In genomic region chr7:54663603-54664234, GRCh38 we compare ENCODE assay signal across 9 cellular contexts.
DNase-seq lines count a peak whose midpoint lies in the region; ATAC-seq, FAIRE-seq and TF ChIP-seq lines count a peak whose summit lies in the region.
"Had no signal": no experiment of that assay in that cellular context is flagged by ENCODE, and none has a peak within 500 bp of the region (broad histone marks: within the 10 kb centered on the region; RNA-seq: fewer than 3 reads in every experiment).

No MANE protein-coding gene starts in this region.

- peak overlapping the region; percentile 32 for H4K91ac ChIP-seq in H1 (replicated peaks; ENCODE audit: insufficient read length, low read length)

- 0 out of 2 replicates have a peak overlapping the region, but pooled peaks have one; percentile 8 for H2BK15ac ChIP-seq in H1 (ENCODE audit: low read length)

- no peaks in the 10 kb centered on the region for H3K36me3 ChIP-seq in H1 (ENCODE audit: control insufficient read depth in 2 of 4, insufficient read depth in 4 of 4, low read length in 3 of 4)

- DNase-seq in H1 (ENCODE audit: low read depth in 1 of 2, low spot score in 2 of 2) (peak in 1 of 2 experiments; percentile 49), osteocyte (ENCODE audit: extremely low spot score, unreplicated experiment) (no peak), NCI-H2107 (lab: John Stamatoyannopoulos, UW) (no peak), posterior vena cava (ENCODE audit: low spot score) (no peak), COR-L47 (lab: John Stamatoyannopoulos, UW) (no peak), NCI-H2171 (lab: John Stamatoyannopoulos, UW) (no peak)
- DNase-seq: activated gamma-delta T cell treated with Interleukin-2 at 50 U/mL for 16 hours had no signal

- no peak overlapping the region for H3K27ac Mint-ChIP-seq in osteocyte (ENCODE audit: unreplicated experiment)

- peaks cover 58% of the 10 kb centered on the region for H3K27me3 Mint-ChIP-seq in osteocyte (ENCODE audit: unreplicated experiment)

- no peak overlapping the region; a peak in 1 of 7 replicates for H3K9ac ChIP-seq in H1 (replicated peaks in 1 of 4; ENCODE audit: extremely low read depth in 1 of 4, low read depth in 3 of 4, low read length in 3 of 4)

- H3K79me2 ChIP-seq in H1 (ENCODE audit: control insufficient read depth in 1 of 2, insufficient read depth in 2 of 2, low read length in 2 of 2), result no peaks in the 10 kb centered on the region

- TF ChIP-seq EP300 in H1 (IDR thresholded peaks at IDR 0.05; ENCODE audit: borderline replicate concordance in 1 of 2, low read depth in 2 of 2, low read length in 2 of 2), result no peak

- H3K9me3 ChIP-seq in H1 (ENCODE audit: insufficient read depth in 2 of 2, low read depth in 1 of 2, low read length in 1 of 2), result peaks cover under 1 to 14% of the 10 kb centered on the region in 2 experiments; a peak in 2 of 4 replicates

- H3K4me3 ChIP-seq in H1 (ENCODE audit: extremely low read depth in 1 of 4, insufficient read depth in 2 of 4, low read depth in 3 of 4, low read length in 4 of 4), result peak overlapping the region; percentile 23 to 58 (median 50); a peak in 7 of 8 replicates

- no peaks in the 10 kb centered on the region for H3K36me3 Mint-ChIP-seq in osteocyte (ENCODE audit: unreplicated experiment)

- peaks cover 0 to 26% (median 18%) of the 10 kb centered on the region in 4 experiments; a peak in 6 of 7 replicates for H3K27me3 ChIP-seq in H1 (replicated peaks in 1 of 4; ENCODE audit: control insufficient read depth in 3 of 4, extremely low read depth in 1 of 4, insufficient read depth in 3 of 4, low read length in 3 of 4)

- peak; percentile 12 for ATAC-seq in GM18870 (IDR thresholded peaks at IDR 0.05; ENCODE audit: unreplicated experiment)
- ATAC-seq in HG03139 (IDR thresholded peaks at IDR 0.05; ENCODE audit: unreplicated experiment), result peak; percentile 15

- FAIRE-seq in H1 (lab: Jason Lieb, UNC), result no peak

- no peak overlapping the region for H3K56ac ChIP-seq in H1 (replicated peaks; ENCODE audit: insufficient read length, low read depth, low read length)

- H2BK120ac ChIP-seq in H1 (replicated peaks; ENCODE audit: low read depth, low read length), result no peak overlapping the region

- 0 out of 2 replicates have a peak overlapping the region, but pooled peaks have one; percentile 39 for H3K18ac ChIP-seq in H1 (ENCODE audit: extremely low read depth, low read length)

- no peak for TF ChIP-seq CTCF in H1 (IDR thresholded peaks at IDR 0.05; ENCODE audit: control extremely low read depth in 1 of 3, insufficient read depth in 1 of 3, low read depth in 1 of 3, low read length in 3 of 3)
- TF ChIP-seq CTCF in osteocyte (IDR thresholded peaks at IDR 0.05), result no peak

- peaks cover 16% of the 10 kb centered on the region for H3K4me1 Mint-ChIP-seq in osteocyte (ENCODE audit: unreplicated experiment)

- no peak overlapping the region for H4K8ac ChIP-seq in H1 (ENCODE audit: extremely low read depth, insufficient read depth, low read length)

- no peak overlapping the region for H3K23ac ChIP-seq in H1 (ENCODE audit: insufficient read length)

- intact Hi-C loops in posterior vena cava (cut with DNase I), result no loop called here

- H2AK5ac ChIP-seq in H1 (ENCODE audit: low read depth, low read length), result no peak overlapping the region

- peaks cover 2 to 15% (median 7%) of the 10 kb centered on the region in 4 experiments for H3K4me1 ChIP-seq in H1 (replicated peaks in 1 of 4; ENCODE audit: control insufficient read depth in 3 of 4, insufficient read depth in 4 of 4, low read length in 3 of 4)

- H4K5ac ChIP-seq in H1 (ENCODE audit: insufficient read length, low read depth, low read length), result no peak overlapping the region

- no peak overlapping the region for H3K14ac ChIP-seq in H1 (ENCODE audit: insufficient read length)

- no peaks in the 10 kb centered on the region for H3K79me1 ChIP-seq in H1 (ENCODE audit: low read depth, low read length)

- H3K9me3 Mint-ChIP-seq in osteocyte (ENCODE audit: unreplicated experiment), result no peaks in the 10 kb centered on the region

- POLR2A ChIA-PET in H1 (lab: Charles Lee; ENCODE audit: partially characterized antibody), result interaction anchor here (1.3 kb wide), 1 partner anchor 106 kb away, joined by 3 read pairs; no protein-coding TSS in a partner anchor

- H3K4me2 ChIP-seq in H1 (ENCODE audit: insufficient read depth in 1 of 2, low read depth in 2 of 2, low read length in 2 of 2), result peak overlapping the region; percentile 67 to 90

- H3K4me3 Mint-ChIP-seq in osteocyte (ENCODE audit: unreplicated experiment), result peak overlapping the region; percentile 70

- 40% methylated on average over 16 of the region's 16 CpGs; no CpG with 5 or more reads in 1 of the 2 experiments for WGBS in H1 (ENCODE audit: extremely low coverage in 1 of 2, insufficient coverage in 1 of 2, insufficient read length in 1 of 2, insufficient replicate concordance in 2 of 2, low coverage in 1 of 2, low lambda C conversion rate in 2 of 2, missing lambda C conversion rate in 1 of 2), 2 experiments

- TF ChIP-seq RAD21 in H1 (IDR thresholded peaks at IDR 0.05 in 1 of 2, conservative IDR thresholded peaks at IDR 0.05 in 1 of 2; ENCODE audit: low read depth in 2 of 2, low read length in 2 of 2), result no peak

- peak overlapping the region; percentile 41 for H3K4ac ChIP-seq in H1 (replicated peaks; ENCODE audit: insufficient read length, low read depth, low read length)

- H2BK20ac ChIP-seq in H1 (ENCODE audit: low read length), result 0 out of 2 replicates have a peak overlapping the region, but pooled peaks have one; percentile 22

- no peak overlapping the region; the same call in 1 of the 2 replicates for H2BK5ac ChIP-seq in H1 (ENCODE audit: low read depth, low read length)

- no peak for TF ChIP-seq POLR2A in H1 (IDR thresholded peaks at IDR 0.05; ENCODE audit: control extremely low read depth in 1 of 2, low read depth in 2 of 2, low read length in 2 of 2)

- H2BK12ac ChIP-seq in H1 (ENCODE audit: low read depth, low read length), result peak overlapping the region; percentile 72; the same call in 1 of the 2 replicates

- peak overlapping the region; percentile 60 for H2AFZ ChIP-seq in H1 (ENCODE audit: low read length)

- H3K27ac ChIP-seq in H1 (ENCODE audit: low read depth, low read length), result no peak overlapping the region

- peaks cover 9% of the 10 kb centered on the region for H3K23me2 ChIP-seq in H1 (ENCODE audit: low read depth, low read length)

- H4K20me1 ChIP-seq in H1 (replicated peaks in 1 of 2; ENCODE audit: control insufficient read depth in 1 of 2, insufficient read depth in 2 of 2, low read length in 2 of 2), result no peaks in the 10 kb centered on the region

- CTCF ChIA-PET in H1 (lab: Charles Lee; ENCODE audit: partially characterized antibody), result interaction anchor here (0.9 to 1.9 kb wide), 6 partner anchors 11 to 663 kb away, joined by 3 to 7 read pairs (median 3); no protein-coding TSS in a partner anchor

TF ChIP-seq in H1, 55 proteins besides CTCF, POLR2A, EP300 and RAD21:
- no peak for TF ChIP-seq EGR1 (IDR thresholded peaks at IDR 0.05; ENCODE audit: borderline replicate concordance, low read depth, low read length)
- peak; percentile 39 for TF ChIP-seq EZH2 (IDR thresholded peaks at IDR 0.05; ENCODE audit: low read depth, low read length, severe bottlenecking)
